22 cellular contexts compared by ENCODE assay signal in genomic region chr11:69055212-69055586, GRCh38. TPM values are rescaled to one million over a fixed set of nuclear protein-coding genes. Genes with fewer than 3 reads are reported as not detected.
DNase-seq lines count a peak whose midpoint lies in the region; TF ChIP-seq lines count a peak whose summit lies in the region.
"Had no signal": no experiment of that assay in that cellular context is flagged by ENCODE, and none has a peak within 500 bp of the region (broad histone marks: within the 10 kb centered on the region; RNA-seq: fewer than 3 reads in every experiment).

No MANE protein-coding gene starts in this region.

- peak overlapping the region in 2 of 3 experiments; percentile 63 to 97 for H3K27ac Mint-ChIP-seq in nephron
- H3K27ac Mint-ChIP-seq in activated T-cell treated with anti-CD3 and anti-CD28 coated beads, Interleukin-2, amount 50 U/mL, for 24 hours: no peak overlapping the region
- H3K27ac Mint-ChIP-seq: T-helper 1 cell treated with Interleukin-12 subunit alpha and Interleukin-12 subunit beta and Interleukin-4 antibody, amounts not matched to agents 30 μg/mL and 1 μg/mL, for 36 hours had no signal

- peak overlapping the region in 1 of 3 experiments; percentile 50 for H3K4me3 Mint-ChIP-seq in nephron
- no peak overlapping the region for H3K4me3 Mint-ChIP-seq in activated T-cell treated with anti-CD3 and anti-CD28 coated beads, Interleukin-2, amount 50 U/mL, for 24 hours
- H3K4me3 Mint-ChIP-seq: naive thymus-derived CD4-positive, alpha-beta T cell; T-helper 1 cell treated with Interleukin-12 subunit alpha and Interleukin-12 subunit beta and Interleukin-4 antibody, amounts not matched to agents 30 μg/mL and 1 μg/mL, for 36 hours had no signal

- H3K27me3 ChIP-seq in Karpas-422 (ENCODE audit: low read length): no peaks in the 10 kb centered on the region
- H3K27me3 ChIP-seq in duodenal mucosa (ENCODE audit: control insufficient read depth in 1 of 2, insufficient read depth in 2 of 2, low read length in 2 of 2): no peaks in the 10 kb centered on the region
- H3K27me3 ChIP-seq: adrenal gland, BE2C, foreskin keratinocyte, SJSA1 had no signal

- H3K27ac ChIP-seq in 22Rv1 (peak overlapping the region; percentile 91), Karpas-422 (ENCODE audit: low read length) (peak overlapping the region; percentile 96), duodenal mucosa (ENCODE audit: low read depth, low read length) (peak overlapping the region; percentile 17)
- H3K27ac ChIP-seq: adrenal gland, foreskin keratinocyte, PC-9, SJSA1 had no signal

- peaks cover 25% of the 10 kb centered on the region for H3K36me3 ChIP-seq in Karpas-422 (ENCODE audit: insufficient read depth, low read length)
- peaks cover 10 to 46% of the 10 kb centered on the region in 2 donors for H3K36me3 ChIP-seq in duodenal mucosa (ENCODE audit: control insufficient read depth in 1 of 2, insufficient read depth in 2 of 2, low read length in 2 of 2)

- H3K4me3 ChIP-seq in Karpas-422 (ENCODE audit: low read length) (peak overlapping the region; percentile 77), duodenal mucosa (ENCODE audit: low read depth in 1 of 2, low read length in 2 of 2) (peak overlapping the region in 1 of 2 donors; percentile 13)
- H3K4me3 ChIP-seq: adrenal gland, PC-9, SJSA1 had no signal

- H2AFZ ChIP-seq in Karpas-422 (ENCODE audit: low read length): no peak overlapping the region
- H2AFZ ChIP-seq: PC-9 had no signal

- H3K4me1 ChIP-seq in Karpas-422 (ENCODE audit: low read length) (peaks cover 83% of the 10 kb centered on the region), duodenal mucosa (ENCODE audit: control insufficient read depth in 1 of 2, insufficient read depth in 2 of 2, low read length in 2 of 2) (peaks cover 26 to 32% of the 10 kb centered on the region in 2 donors)
- H3K4me1 ChIP-seq: foreskin keratinocyte, SJSA1 had no signal

- H3K36me3 Mint-ChIP-seq in nephron (ENCODE audit: low read depth): peaks cover 7% of the 10 kb centered on the region
- peaks cover 13% of the 10 kb centered on the region for H3K36me3 Mint-ChIP-seq in activated T-cell treated with anti-CD3 and anti-CD28 coated beads, Interleukin-2, amount 50 U/mL, for 24 hours (ENCODE audit: low read depth)

- no peak for TF ChIP-seq CTCF in 22Rv1 (IDR thresholded peaks at IDR 0.05)
- TF ChIP-seq CTCF in nephron (IDR thresholded peaks at IDR 0.05; ENCODE audit: unreplicated experiment in 3 of 3): no peak
- TF ChIP-seq CTCF in GM13976 (IDR thresholded peaks at IDR 0.05; ENCODE audit: borderline replicate concordance, control extremely low read depth, extremely low read depth, insufficient read depth, missing control alignments): no peak

- H3K9me3 Mint-ChIP-seq in nephron: no peaks in the 10 kb centered on the region
- H3K9me3 Mint-ChIP-seq in activated T-cell treated with anti-CD3 and anti-CD28 coated beads, Interleukin-2, amount 50 U/mL, for 24 hours: no peaks in the 10 kb centered on the region
- H3K9me3 Mint-ChIP-seq: naive thymus-derived CD4-positive, alpha-beta T cell; T-helper 1 cell treated with Interleukin-12 subunit alpha and Interleukin-12 subunit beta and Interleukin-4 antibody, amounts not matched to agents 30 μg/mL and 1 μg/mL, for 36 hours had no signal

- H4K20me1 ChIP-seq in Karpas-422 (ENCODE audit: insufficient read depth, low read depth, low read length): peaks cover 31% of the 10 kb centered on the region; the same call in 1 of the 2 replicates

- peaks cover 23% of the 10 kb centered on the region for H3K4me1 Mint-ChIP-seq in nephron
- H3K4me1 Mint-ChIP-seq in activated T-cell treated with anti-CD3 and anti-CD28 coated beads, Interleukin-2, amount 50 U/mL, for 24 hours (ENCODE audit: low read depth): peaks cover 9% of the 10 kb centered on the region

- H3K9ac ChIP-seq in Karpas-422 (ENCODE audit: low read length) (peak overlapping the region; percentile 91), duodenal mucosa (ENCODE audit: low read depth in 1 of 2, low read length in 2 of 2) (peak overlapping the region in 1 of 2 donors; percentile 20)

- peaks cover 3% of the 10 kb centered on the region for H3K27me3 Mint-ChIP-seq in nephron (ENCODE audit: low read depth)
- no peaks in the 10 kb centered on the region for H3K27me3 Mint-ChIP-seq in activated T-cell treated with anti-CD3 and anti-CD28 coated beads, Interleukin-2, amount 50 U/mL, for 24 hours
- H3K27me3 Mint-ChIP-seq: naive thymus-derived CD4-positive, alpha-beta T cell had no signal

- DNase-seq in Karpas-422 (peak; percentile 63), foreskin melanocyte (no peak), OCI-M2 (lab: John Stamatoyannopoulos, UW; ENCODE audit: unreplicated experiment) (no peak), GM13976 (ENCODE audit: low spot score) (no peak)
- DNase-seq in activated T-cell treated with anti-CD3 and anti-CD28 coated beads, Interleukin-2, amount 50 U/mL, for 24 hours: no peak
- DNase-seq: activated CD4-positive, alpha-beta T cell treated with anti-CD3 and anti-CD28 coated beads, Interleukin-2, amount 50 U/mL, for 1 hour; activated CD8-positive, alpha-beta memory T cell treated with anti-CD3 and anti-CD28 coated beads, Interleukin-2, amount 50 U/mL, for 48 hours; activated gamma-delta T cell; adrenal gland; BE2C; erythroblast; foreskin keratinocyte; naive thymus-derived CD4-positive, alpha-beta T cell; NCI-H1694 treated with DMSO at 0.1 percent for 48 hours; PC-9; stimulated activated CD4-positive, alpha-beta T cell treated with anti-CD3 and anti-CD28 coated beads, Interleukin-4, amount 100 ng/mL, for 1 hour had no signal

- no peaks in the 10 kb centered on the region for H3K9me3 ChIP-seq in Karpas-422 (ENCODE audit: low read length)
- H3K9me3 ChIP-seq in duodenal mucosa (ENCODE audit: control insufficient read depth in 1 of 2, low read length in 2 of 2): no peaks in the 10 kb centered on the region
- H3K9me3 ChIP-seq: adrenal gland, BE2C had no signal

- H3K4me2 ChIP-seq in Karpas-422 (ENCODE audit: low read depth, low read length, poor library complexity, severe bottlenecking): peak overlapping the region; percentile 86
- H3K4me2 ChIP-seq: PC-9 had no signal

- in situ Hi-C loops in GM13976 (cut with MboI; ENCODE audit: low sequenced_read_pairs, unreplicated experiment): no loop called here

- H3K9me2 ChIP-seq in Karpas-422 (replicated peaks; ENCODE audit: insufficient read depth, low read length): no peaks in the 10 kb centered on the region

- peaks cover 74% of the 10 kb centered on the region for H3K79me2 ChIP-seq in Karpas-422 (ENCODE audit: low read length)

RNA-seq across cellular contexts. Expression of gene TPCN2, which starts 6.5 kb away (rescaled TPM):
- total RNA-seq in Karpas-422 (2014; rRNA removed; shearing (Covaris generic); ENCODE audit: low replicate concordance): 37.6 and 49.3 TPM in 2 replicates

RNA-seq across cellular contexts. Expression of gene MRGPRF, which starts 42.2 kb away (rescaled TPM):
- total RNA-seq in Karpas-422 (2014; rRNA removed; shearing (Covaris generic); ENCODE audit: low replicate concordance): not detected in 2 replicates
- total RNA-seq: naive thymus-derived CD4-positive, alpha-beta T cell; pulmonary artery endothelial cell had no signal

Comparison
In these comparisons a context has a peak if more than half of its experiments do, and no peak if none do; other contexts are left out.
1. H3K27ac ChIP-seq: peak in every context shown above with its lines; median percentile 96 in Karpas-422; 91 in 22Rv1; 17 in duodenal mucosa.